Comparison of ENCODE assay signal across 24 cellular contexts in genomic region chr11:19352072-19352735, GRCh38.
"Had no signal": no experiment of that assay in that cellular context is flagged by ENCODE, and none has a peak within 500 bp of the region (broad histone marks: within the 10 kb centered on the region; RNA-seq: fewer than 3 reads in every experiment).

No MANE protein-coding gene starts in this region.

- H3K4me1 ChIP-seq: pancreas had no signal

- ATAC-seq: activated CD4-positive, CD25-positive, alpha-beta regulatory T cell treated with anti-CD3 and anti-CD28 coated beads, Interleukin-2, amount 50 U/mL, for 24 hours; activated T-cell treated with anti-CD3 and anti-CD28 coated beads, Interleukin-2, amount 50 U/mL, for 72 hours; esophagus mucosa; left ventricle myocardium superior; right cardiac atrium; stimulated activated effector memory CD8-positive, alpha-beta T cell treated with anti-CD3 and anti-CD28 coated beads, Interleukin-12 subunit alpha, Interleukin-12 subunit beta, amount 100 ng/mL, for 72 hours; stimulated activated naive CD8-positive, alpha-beta T cell treated with anti-CD3 and anti-CD28 coated beads, Interleukin-15, amount 100 ng/mL, for 72 hours had no signal

- H3K36me3 ChIP-seq: brain microvascular endothelial cell, pancreas, tibial nerve had no signal

- H3K4me1 Mint-ChIP-seq: activated CD4-positive, alpha-beta memory T cell treated with anti-CD3 and anti-CD28 coated beads, Interleukin-2, amount 10 ng/mL, durations not matched to agents 7 days and 5 days; activated CD4-positive, alpha-beta T cell treated with anti-CD3 and anti-CD28 coated beads, Interleukin-2, amount 10 ng/mL, durations not matched to agents 24 days and 14 days; activated naive CD4-positive, alpha-beta T cell treated with anti-CD3 and anti-CD28 coated beads, Interleukin-2, amount 10 ng/mL, durations not matched to agents 7 days and 5 days; mesothelial cell of epicardium; stimulated activated effector memory CD8-positive, alpha-beta T cell treated with anti-CD3 and anti-CD28 coated beads, Interleukin-12 subunit alpha, Interleukin-12 subunit beta, amount 100 ng/mL, for 72 hours; stimulated activated naive CD8-positive, alpha-beta T cell treated with anti-CD3 and anti-CD28 coated beads, Interleukin-15, amount 100 ng/mL, for 72 hours had no signal

- H3K36me3 Mint-ChIP-seq: activated naive CD4-positive, alpha-beta T cell treated with anti-CD3 and anti-CD28 coated beads, Interleukin-2, amount 10 ng/mL, durations not matched to agents 7 days and 5 days; mesothelial cell of epicardium; stimulated activated effector memory CD8-positive, alpha-beta T cell treated with anti-CD3 and anti-CD28 coated beads, Interleukin-12 subunit alpha, Interleukin-12 subunit beta, amount 100 ng/mL, for 72 hours had no signal

- H3K9me3 ChIP-seq: pancreas, tibial nerve had no signal

- H3K9me3 Mint-ChIP-seq: activated CD4-positive, alpha-beta memory T cell treated with anti-CD3 and anti-CD28 coated beads, Interleukin-2, amount 10 ng/mL, durations not matched to agents 7 days and 5 days; activated CD4-positive, alpha-beta T cell treated with anti-CD3 and anti-CD28 coated beads, Interleukin-2, amount 10 ng/mL, durations not matched to agents 24 days and 14 days; activated naive CD4-positive, alpha-beta T cell treated with anti-CD3 and anti-CD28 coated beads, Interleukin-2, amount 10 ng/mL, durations not matched to agents 7 days and 5 days; mesothelial cell of epicardium; nephron progenitor cell; stimulated activated effector memory CD8-positive, alpha-beta T cell treated with anti-CD3 and anti-CD28 coated beads, Interleukin-12 subunit alpha, Interleukin-12 subunit beta, amount 100 ng/mL, for 72 hours; stimulated activated naive CD8-positive, alpha-beta T cell treated with anti-CD3 and anti-CD28 coated beads, Interleukin-15, amount 100 ng/mL, for 72 hours had no signal

- H3K27ac Mint-ChIP-seq: activated CD4-positive, alpha-beta memory T cell treated with anti-CD3 and anti-CD28 coated beads, Interleukin-2, amount 10 ng/mL, durations not matched to agents 7 days and 5 days; activated CD4-positive, alpha-beta T cell treated with anti-CD3 and anti-CD28 coated beads, Interleukin-2, amount 10 ng/mL, durations not matched to agents 24 days and 14 days; activated naive CD4-positive, alpha-beta T cell treated with anti-CD3 and anti-CD28 coated beads, Interleukin-2, amount 10 ng/mL, durations not matched to agents 7 days and 5 days; activated T-cell treated with anti-CD3 and anti-CD28 coated beads, Interleukin-2, amount 50 U/mL, for 72 hours; mesothelial cell of epicardium; nephron progenitor cell; stimulated activated effector memory CD8-positive, alpha-beta T cell treated with anti-CD3 and anti-CD28 coated beads, Interleukin-12 subunit alpha, Interleukin-12 subunit beta, amount 100 ng/mL, for 72 hours; stimulated activated naive CD8-positive, alpha-beta T cell treated with anti-CD3 and anti-CD28 coated beads, Interleukin-15, amount 100 ng/mL, for 72 hours had no signal

- H3K27me3 ChIP-seq: pancreas had no signal

- DNase-seq: activated CD4-positive, alpha-beta memory T cell treated with anti-CD3 and anti-CD28 coated beads, Interleukin-2, amount 10 ng/mL, durations not matched to agents 7 days and 5 days; activated CD4-positive, alpha-beta T cell treated with anti-CD3 and anti-CD28 coated beads, Interleukin-2, amount 10 ng/mL, durations not matched to agents 24 days and 14 days; activated effector memory CD4-positive, alpha-beta T cell treated with anti-CD3 and anti-CD28 coated beads, Interleukin-2, amount 50 U/mL, for 16 hours; activated naive CD4-positive, alpha-beta T cell treated with anti-CD3 and anti-CD28 coated beads, Interleukin-2, amount 10 ng/mL, durations not matched to agents 7 days and 5 days; activated T-cell treated with anti-CD3 and anti-CD28 coated beads, Interleukin-2, amount 50 U/mL, for 72 hours; brain microvascular endothelial cell; central memory CD4-positive, alpha-beta T cell; effector memory CD4-positive, alpha-beta T cell; head of caudate nucleus; hypothalamus; left ventricle myocardium superior; mammary epithelial cell; nephron progenitor cell; pancreas; right cardiac atrium; small intestine; stimulated activated CD4-positive, alpha-beta T cell treated with anti-CD3 and anti-CD28 coated beads, Interleukin-2, amount 100 ng/mL, for 24 hours; stimulated activated naive CD8-positive, alpha-beta T cell treated with anti-CD3 and anti-CD28 coated beads, Interleukin-15, amount 100 ng/mL, for 72 hours had no signal

- H3K4me3 ChIP-seq: pancreas, tibial nerve had no signal

- H3K4me3 Mint-ChIP-seq: activated CD4-positive, alpha-beta memory T cell treated with anti-CD3 and anti-CD28 coated beads, Interleukin-2, amount 10 ng/mL, durations not matched to agents 7 days and 5 days; activated CD4-positive, alpha-beta T cell treated with anti-CD3 and anti-CD28 coated beads, Interleukin-2, amount 10 ng/mL, durations not matched to agents 24 days and 14 days; activated naive CD4-positive, alpha-beta T cell treated with anti-CD3 and anti-CD28 coated beads, Interleukin-2, amount 10 ng/mL, durations not matched to agents 7 days and 5 days; activated T-cell treated with anti-CD3 and anti-CD28 coated beads, Interleukin-2, amount 50 U/mL, for 72 hours; mesothelial cell of epicardium; nephron progenitor cell; stimulated activated effector memory CD8-positive, alpha-beta T cell treated with anti-CD3 and anti-CD28 coated beads, Interleukin-12 subunit alpha, Interleukin-12 subunit beta, amount 100 ng/mL, for 72 hours; stimulated activated naive CD8-positive, alpha-beta T cell treated with anti-CD3 and anti-CD28 coated beads, Interleukin-15, amount 100 ng/mL, for 72 hours had no signal

- H3K27ac ChIP-seq: brain microvascular endothelial cell, pancreas, tibial nerve, VCaP had no signal
